Comparison of ENCODE assay signal across 13 cellular contexts in the genomic region with DNA sequence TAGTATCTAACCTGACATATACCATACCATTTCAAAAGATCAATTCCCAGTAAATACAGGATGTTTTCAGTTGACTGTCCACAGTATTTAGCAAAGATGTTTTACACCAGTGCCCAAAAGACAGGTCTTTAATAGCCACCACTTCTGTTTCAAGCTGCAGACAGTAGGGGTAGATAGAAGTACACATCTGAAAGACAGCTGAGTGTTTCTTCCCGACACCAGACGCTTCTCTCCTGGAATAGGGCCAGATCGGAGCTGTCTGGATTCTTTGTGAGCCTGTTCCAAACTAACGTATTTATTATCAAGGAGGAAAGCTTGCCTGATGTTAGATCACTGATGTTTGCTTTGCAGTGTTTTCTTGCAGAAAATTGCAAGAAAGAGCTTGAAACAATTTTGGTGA.
DNase-seq lines count a peak whose midpoint lies in the region; ATAC-seq, FAIRE-seq and TF ChIP-seq lines count a peak whose summit lies in the region.
"Had no signal": no experiment of that assay in that cellular context is flagged by ENCODE, and none has a peak within 500 bp of the region (broad histone marks: within the 10 kb centered on the region; RNA-seq: fewer than 3 reads in every experiment).

No MANE protein-coding gene starts in this region.

- H3K9ac ChIP-seq in liver (ENCODE audit: low read depth in 1 of 2, low read length in 2 of 2) (no peak overlapping the region), HepG2 (ENCODE audit: insufficient read depth, low read depth, low read length) (no peak overlapping the region)
- H3K9ac ChIP-seq: BLaER1 treated with 17β-estradiol and CSF1 and Interleukin-3, amounts not matched to agents 10 nM and 100 nM had no signal

- FAIRE-seq in HepG2 (lab: Jason Lieb, UNC) = no peak

- H3K4me3 ChIP-seq in liver (ENCODE audit: low read depth in 1 of 3, low read length in 3 of 3) = no peak overlapping the region
- H3K4me3 ChIP-seq in HepG2 (replicated peaks in 1 of 3; ENCODE audit: insufficient read depth in 1 of 3, low read depth in 2 of 3, low read length in 3 of 3) = no peak overlapping the region
- H3K4me3 ChIP-seq in brain microvascular endothelial cell (ENCODE audit: low read depth, low read length) = no peak overlapping the region
- no peak overlapping the region for H3K4me3 ChIP-seq in uterus
- H3K4me3 ChIP-seq in suprapubic skin = no peak overlapping the region
- H3K4me3 ChIP-seq: BLaER1 treated with 17β-estradiol and CSF1 and Interleukin-3, amounts not matched to agents 10 nM and 100 nM had no signal

- H3K9me3 ChIP-seq in liver (ENCODE audit: control insufficient read depth in 4 of 4, low read length in 3 of 4) (no peaks in the 10 kb centered on the region), HepG2 (ENCODE audit: low read length) (no peaks in the 10 kb centered on the region), uterus (no peaks in the 10 kb centered on the region), suprapubic skin (no peaks in the 10 kb centered on the region)
- H3K9me3 ChIP-seq: BLaER1 treated with 17β-estradiol and CSF1 and Interleukin-3, amounts not matched to agents 10 nM and 100 nM had no signal

- H3K27ac ChIP-seq in liver (ENCODE audit: low read depth in 1 of 2, low read length in 2 of 2) (no peak overlapping the region), HepG2 (ENCODE audit: extremely low read length, insufficient read depth, low read length) (no peak overlapping the region), brain microvascular endothelial cell (no peak overlapping the region), uterus (no peak overlapping the region), suprapubic skin (no peak overlapping the region)

- no peak overlapping the region for H2AFZ ChIP-seq in HepG2 (ENCODE audit: low read length)

- TF ChIP-seq CTCF in liver (IDR thresholded peaks at IDR 0.05; ENCODE audit: low read depth, low read length, missing input control) = no peak
- TF ChIP-seq CTCF in HepG2 (CRISPR knock-in tag; IDR thresholded peaks at IDR 0.05) = no peak
- peak; percentile 54 for TF ChIP-seq CTCF in brain microvascular endothelial cell (IDR thresholded peaks at IDR 0.05; ENCODE audit: low read depth, low read length, missing control alignments)
- no peak for TF ChIP-seq CTCF in uterus (IDR thresholded peaks at IDR 0.05)
- TF ChIP-seq CTCF in suprapubic skin (IDR thresholded peaks at IDR 0.05) = no peak

- no peak for ATAC-seq in HepG2

- TF ChIP-seq POLR2A in HepG2 (IDR thresholded peaks at IDR 0.05; ENCODE audit: insufficient read depth in 1 of 2, low read depth in 2 of 2, low read length in 2 of 2) = no peak
- no peak for TF ChIP-seq POLR2A in uterus (IDR thresholded peaks at IDR 0.05)
- TF ChIP-seq POLR2A in suprapubic skin (IDR thresholded peaks at IDR 0.05) = no peak

- CTCF ChIA-PET in HepG2 (lab: Yijun Ruan, JAX; ENCODE audit: low intra/inter-chr PET ratio, low total read pairs) = no interaction called here

- no peak overlapping the region for H3K4me2 ChIP-seq in HepG2 (ENCODE audit: low read depth, low read length)

- 22% methylated on average over 4 of the region's 4 CpGs for WGBS in liver
- 6% methylated on average over 4 of the region's 4 CpGs for WGBS in HepG2 (ENCODE audit: low lambda C conversion rate)
- 28% methylated on average over 4 of the region's 4 CpGs for WGBS in suprapubic skin

- POLR2A ChIA-PET in HepG2 (lab: Yijun Ruan, JAX) = no interaction called here

- BruUV-seq in HepG2 (replicated peaks; lab: Mats Ljungman, UMichigan) = no TSS peak

- intact Hi-C loops in HepG2 (cut with micrococcal nuclease; ENCODE audit: unreplicated experiment) (no loop called here), uterus (cut with DNase I; ENCODE audit: low total_unique reads) (no loop called here)

- TF ChIP-seq RAD21 in liver (IDR thresholded peaks at IDR 0.05) (peak; percentile 65 to 66), HepG2 (CRISPR knock-in tag; IDR thresholded peaks at IDR 0.05) (no peak)

- no peaks in the 10 kb centered on the region for H3K79me2 ChIP-seq in HepG2 (ENCODE audit: insufficient read depth, low read length)

- no peaks in the 10 kb centered on the region for H3K36me3 ChIP-seq in liver (ENCODE audit: control insufficient read depth in 4 of 4, insufficient read depth in 3 of 4, low read depth in 1 of 4, low read length in 3 of 4)
- no peaks in the 10 kb centered on the region for H3K36me3 ChIP-seq in HepG2 (replicated peaks in 1 of 2; ENCODE audit: control insufficient read depth in 1 of 2, insufficient read depth in 2 of 2, low read length in 2 of 2)
- no peaks in the 10 kb centered on the region for H3K36me3 ChIP-seq in brain microvascular endothelial cell (replicated peaks)
- H3K36me3 ChIP-seq in uterus = no peaks in the 10 kb centered on the region
- no peaks in the 10 kb centered on the region for H3K36me3 ChIP-seq in suprapubic skin
- H3K36me3 ChIP-seq: BLaER1 treated with 17β-estradiol and CSF1 and Interleukin-3, amounts not matched to agents 10 nM and 100 nM had no signal

- peaks cover 0 to 2% (median 0%) of the 10 kb centered on the region in 4 donors for H3K4me1 ChIP-seq in liver (ENCODE audit: control insufficient read depth in 4 of 4, insufficient read depth in 4 of 4, low read length in 3 of 4)
- H3K4me1 ChIP-seq in HepG2 (ENCODE audit: insufficient read depth, low read length) = no peaks in the 10 kb centered on the region
- peaks cover 0 to 8% of the 10 kb centered on the region in 2 donors for H3K4me1 ChIP-seq in uterus
- H3K4me1 ChIP-seq in suprapubic skin = no peaks in the 10 kb centered on the region

- no peak for DNase-seq in HepG2 (ENCODE audit: low spot score)
- peak; percentile 88 for DNase-seq in brain microvascular endothelial cell
- DNase-seq in left kidney (ENCODE audit: low read depth, low spot score) = peak; percentile 79
- peak; percentile 23 to 43 for DNase-seq in uterus
- DNase-seq in suprapubic skin (ENCODE audit: low spot score in 2 of 2) = no peak
- DNase-seq in SKM-1 (lab: John Stamatoyannopoulos, UW; ENCODE audit: unreplicated experiment) = no peak
- DNase-seq in stimulated activated CD4-positive, alpha-beta T cell treated with anti-CD3 and anti-CD28 coated beads, Interleukin-12 subunit alpha, Interleukin-12 subunit beta, amount 100 ng/mL, for 4 hours = no peak
- DNase-seq: activated CD4-positive, alpha-beta T cell treated with anti-CD3 and anti-CD28 coated beads for 48 hours; cortex of kidney; NCI-H2081; stimulated activated CD8-positive, alpha-beta memory T cell treated with anti-CD3 and anti-CD28 coated beads, Interleukin-4, amount 100 ng/mL, for 48 hours had no signal

- in situ Hi-C loops in HepG2 (cut with HindIII; ENCODE audit: extremely low pct_ligation_motif_present, low pct_unique_long_range_greater_than_20kb) (no loop called here), brain microvascular endothelial cell (cut with HindIII; ENCODE audit: low pct_ligation_motif_present, low sequenced_read_pairs) (no loop called here)

- TF ChIP-seq EP300 in HepG2 (IDR thresholded peaks at IDR 0.05; ENCODE audit: low read depth in 2 of 2, low read length in 2 of 2) (no peak), HepG2 (CRISPR knock-in tag; IDR thresholded peaks at IDR 0.05; ENCODE audit: borderline replicate concordance) (no peak), suprapubic skin (IDR thresholded peaks at IDR 0.05) (no peak)

- H3K27me3 ChIP-seq in liver (ENCODE audit: control insufficient read depth in 4 of 4, insufficient read depth in 4 of 4, low read length in 3 of 4) (no peaks in the 10 kb centered on the region), HepG2 (ENCODE audit: control insufficient read depth in 1 of 2, insufficient read depth in 2 of 2, low read length in 2 of 2) (no peaks in the 10 kb centered on the region), brain microvascular endothelial cell (replicated peaks) (no peaks in the 10 kb centered on the region), uterus (no peaks in the 10 kb centered on the region), suprapubic skin (no peaks in the 10 kb centered on the region)
- H3K27me3 ChIP-seq: BLaER1 treated with 17β-estradiol and CSF1 and Interleukin-3, amounts not matched to agents 10 nM and 100 nM had no signal

- H4K20me1 ChIP-seq in HepG2 (ENCODE audit: insufficient read depth, low read length) = no peaks in the 10 kb centered on the region
- H4K20me1 ChIP-seq: BLaER1 treated with 17β-estradiol and CSF1 and Interleukin-3, amounts not matched to agents 10 nM and 100 nM had no signal

TF ChIP-seq in liver, 16 proteins besides CTCF, POLR2A, EP300 and RAD21:
- TF ChIP-seq, protein P1, sequence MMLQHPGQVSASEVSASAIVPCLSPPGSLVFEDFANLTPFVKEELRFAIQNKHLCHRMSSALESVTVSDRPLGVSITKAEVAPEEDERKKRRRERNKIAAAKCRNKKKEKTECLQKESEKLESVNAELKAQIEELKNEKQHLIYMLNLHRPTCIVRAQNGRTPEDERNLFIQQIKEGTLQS (IDR thresholded peaks at IDR 0.05) = no peak
- TF ChIP-seq TAF1 (conservative IDR thresholded peaks at IDR 0.05) = no peak
- TF ChIP-seq, protein P2, sequence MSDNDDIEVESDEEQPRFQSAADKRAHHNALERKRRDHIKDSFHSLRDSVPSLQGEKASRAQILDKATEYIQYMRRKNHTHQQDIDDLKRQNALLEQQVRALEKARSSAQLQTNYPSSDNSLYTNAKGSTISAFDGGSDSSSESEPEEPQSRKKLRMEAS (IDR thresholded peaks at IDR 0.05) = no peak
- TF ChIP-seq EGR1 (IDR thresholded peaks at IDR 0.05; ENCODE audit: low read depth in 2 of 2) = no peak
- no peak for TF ChIP-seq FOXA2 (IDR thresholded peaks at IDR 0.05)

TF ChIP-seq in HepG2, 621 proteins besides CTCF, POLR2A, EP300 and RAD21 (continues in another document):
- no peak for TF ChIP-seq ZNF652 (CRISPR knock-in tag; IDR thresholded peaks at IDR 0.05; ENCODE audit: borderline replicate concordance, low read depth)
- TF ChIP-seq, protein P3, sequence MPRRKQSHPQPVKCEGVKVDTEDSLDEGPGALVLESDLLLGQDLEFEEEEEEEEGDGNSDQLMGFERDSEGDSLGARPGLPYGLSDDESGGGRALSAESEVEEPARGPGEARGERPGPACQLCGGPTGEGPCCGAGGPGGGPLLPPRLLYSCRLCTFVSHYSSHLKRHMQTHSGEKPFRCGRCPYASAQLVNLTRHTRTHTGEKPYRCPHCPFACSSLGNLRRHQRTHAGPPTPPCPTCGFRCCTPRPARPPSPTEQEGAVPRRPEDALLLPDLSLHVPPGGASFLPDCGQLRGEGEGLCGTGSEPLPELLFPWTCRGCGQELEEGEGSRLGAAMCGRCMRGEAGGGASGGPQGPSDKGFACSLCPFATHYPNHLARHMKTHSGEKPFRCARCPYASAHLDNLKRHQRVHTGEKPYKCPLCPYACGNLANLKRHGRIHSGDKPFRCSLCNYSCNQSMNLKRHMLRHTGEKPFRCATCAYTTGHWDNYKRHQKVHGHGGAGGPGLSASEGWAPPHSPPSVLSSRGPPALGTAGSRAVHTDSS (CRISPR knock-in tag; conservative IDR thresholded peaks at IDR 0.05) = no peak

Comparison
In these comparisons a context has a peak if more than half of its experiments do, and no peak if none do; other contexts are left out.
1. DNase-seq: peak in brain microvascular endothelial cell (single experiment), left kidney (single experiment) and uterus (2 of 2); none in HepG2 (single experiment), suprapubic skin (0 of 2), SKM-1 (single experiment) and stimulated activated CD4-positive, alpha-beta T cell treated with anti-CD3 and anti-CD28 coated beads, Interleukin-12 subunit alpha, Interleukin-12 subunit beta, amount 100 ng/mL, for 4 hours (single experiment).